In the genomic region with DNA sequence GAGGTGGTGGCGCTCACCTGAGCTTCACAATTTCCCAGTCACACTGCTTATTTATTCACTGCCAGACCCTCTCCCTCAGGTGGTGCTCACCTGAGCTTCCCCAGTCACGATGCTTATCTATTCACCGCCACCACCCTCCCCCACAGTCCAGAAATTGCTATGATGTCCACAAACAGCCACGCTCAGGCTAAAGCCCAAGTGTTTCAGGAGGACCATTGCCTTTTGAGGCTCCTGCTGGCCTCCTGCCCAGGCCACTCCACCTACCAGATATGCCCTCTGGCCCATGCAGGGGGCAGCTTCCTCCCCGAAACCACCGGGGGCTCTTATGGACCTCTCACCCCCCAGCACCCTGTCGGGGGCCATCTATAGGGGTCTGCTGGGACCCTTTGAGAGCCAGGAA, we compare ENCODE assay signal across 17 cellular contexts. TPM values are rescaled to one million over a fixed set of nuclear protein-coding genes. Genes with fewer than 3 reads are reported as not detected.
DNase-seq lines count a peak whose midpoint lies in the region; ATAC-seq lines count a peak whose summit lies in the region.
"Had no signal": no experiment of that assay in that cellular context is flagged by ENCODE, and none has a peak within 500 bp of the region (broad histone marks: within the 10 kb centered on the region; RNA-seq: fewer than 3 reads in every experiment).

No MANE protein-coding gene starts in this region.

- H3K4me2 ChIP-seq in skeletal muscle satellite cell (ENCODE audit: low read length), result peak overlapping the region; percentile 78

- no peaks in the 10 kb centered on the region for H3K27me3 ChIP-seq in CD4-positive, CD25-positive, alpha-beta regulatory T cell (ENCODE audit: control insufficient read depth, insufficient read depth, low read length)
- H3K27me3 ChIP-seq in HUES64 (ENCODE audit: insufficient read depth, low read length) (no peaks in the 10 kb centered on the region; the same call in 1 of the 2 replicates), esophagus (ENCODE audit: control insufficient read depth in 1 of 2, insufficient read depth in 2 of 2, low read length in 2 of 2) (no peaks in the 10 kb centered on the region), skeletal muscle satellite cell (ENCODE audit: control insufficient read depth, insufficient read depth, low read length) (no peaks in the 10 kb centered on the region)
- H3K27me3 ChIP-seq: heart left ventricle, ovary had no signal

- H3K4me3 ChIP-seq in CD4-positive, CD25-positive, alpha-beta regulatory T cell (ENCODE audit: low read depth, low read length), result no peak overlapping the region
- no peak overlapping the region for H3K4me3 ChIP-seq in HUES64 (ENCODE audit: low read length)
- H3K4me3 ChIP-seq in esophagus (ENCODE audit: low read depth in 1 of 2, low read length in 2 of 2), result no peak overlapping the region
- H3K4me3 ChIP-seq in skeletal muscle satellite cell (ENCODE audit: low read length), result no peak overlapping the region
- H3K4me3 ChIP-seq: heart left ventricle, ovary had no signal

- peaks cover 4% of the 10 kb centered on the region for H3K36me3 Mint-ChIP-seq in CD4-positive, CD25-positive, alpha-beta regulatory T cell

- ATAC-seq in CD4-positive, CD25-positive, alpha-beta regulatory T cell (ENCODE audit: low read depth in 2 of 2), result no peak
- ATAC-seq in HG02610 (IDR thresholded peaks at IDR 0.05; ENCODE audit: unreplicated experiment), result no peak
- ATAC-seq: heart left ventricle, left ventricle myocardium superior had no signal

- H3K36me3 ChIP-seq in CD4-positive, CD25-positive, alpha-beta regulatory T cell (ENCODE audit: control insufficient read depth, insufficient read depth, low read length), result no peaks in the 10 kb centered on the region
- peaks cover 65% of the 10 kb centered on the region for H3K36me3 ChIP-seq in HUES64 (ENCODE audit: insufficient read depth, low read length)
- peaks cover 0 to 29% of the 10 kb centered on the region in 2 donors for H3K36me3 ChIP-seq in esophagus (ENCODE audit: control insufficient read depth in 2 of 2, insufficient read depth in 2 of 2, low read length in 1 of 2)
- H3K36me3 ChIP-seq in skeletal muscle satellite cell (ENCODE audit: insufficient read depth, low read length), result peaks cover 74% of the 10 kb centered on the region
- H3K36me3 ChIP-seq: ovary had no signal

- peak overlapping the region in 2 of 3 donors; percentile 7 to 54 for H3K27ac Mint-ChIP-seq in CD4-positive, CD25-positive, alpha-beta regulatory T cell

- no peaks in the 10 kb centered on the region for H3K9me3 Mint-ChIP-seq in CD4-positive, CD25-positive, alpha-beta regulatory T cell
- H3K9me3 Mint-ChIP-seq: IgD-negative memory B cell had no signal

- H3K4me3 Mint-ChIP-seq in CD4-positive, CD25-positive, alpha-beta regulatory T cell, result peak overlapping the region in 1 of 4 donors; percentile 52

- WGBS in HUES64, result 94% methylated on average over 7 of the region's 7 CpGs
- 76 to 79% methylated on average over 7 of the region's 7 CpGs for WGBS in esophagus, 2 donors

- H3K9ac ChIP-seq in HUES64 (ENCODE audit: low read depth, low read length), result no peak overlapping the region
- H3K9ac ChIP-seq in skeletal muscle satellite cell (ENCODE audit: low read depth, low read length), result peak overlapping the region; percentile 64

- H3K9me3 ChIP-seq in CD4-positive, CD25-positive, alpha-beta regulatory T cell (ENCODE audit: control insufficient read depth in 2 of 2, low read length in 2 of 2), result no peaks in the 10 kb centered on the region
- H3K9me3 ChIP-seq in HUES64 (ENCODE audit: insufficient read depth, low read depth, low read length) (no peaks in the 10 kb centered on the region), esophagus (ENCODE audit: control insufficient read depth in 2 of 2, insufficient read depth in 1 of 2, low read depth in 1 of 2, low read length in 1 of 2) (no peaks in the 10 kb centered on the region), skeletal muscle satellite cell (replicated peaks; ENCODE audit: low read length) (no peaks in the 10 kb centered on the region)
- H3K9me3 ChIP-seq: heart left ventricle, ovary had no signal

- peaks cover 0 to 18% (median 8%) of the 10 kb centered on the region in 4 donors for H3K4me1 Mint-ChIP-seq in CD4-positive, CD25-positive, alpha-beta regulatory T cell

- no peaks in the 10 kb centered on the region for H3K27me3 Mint-ChIP-seq in CD4-positive, CD25-positive, alpha-beta regulatory T cell
- H3K27me3 Mint-ChIP-seq: IgD-negative memory B cell had no signal

- no peak for DNase-seq in CD4-positive, CD25-positive, alpha-beta regulatory T cell
- DNase-seq in NCI-H146 treated with DMSO at 0.1 percent for 48 hours (lab: John Stamatoyannopoulos, UW; ENCODE audit: unreplicated experiment), result no peak
- DNase-seq in NCI-H2171 treated with DMSO at 0.1 percent for 48 hours (lab: John Stamatoyannopoulos, UW), result no peak
- DNase-seq in SW 1271 (lab: John Stamatoyannopoulos, UW), result no peak
- DNase-seq: DMS153; effector CD8-positive, alpha-beta T cell; heart left ventricle; left ventricle myocardium superior; NCI-H2029; ovary; stimulated activated CD4-positive, alpha-beta T cell treated with anti-CD3 and anti-CD28 coated beads, Interleukin-2, amount 100 ng/mL, for 48 hours; T-helper 1 cell had no signal

- H3K27ac ChIP-seq in CD4-positive, CD25-positive, alpha-beta regulatory T cell (ENCODE audit: insufficient read depth, low read length, poor library complexity, severe bottlenecking), result no peak overlapping the region
- H3K27ac ChIP-seq in HUES64 (ENCODE audit: low read depth, low read length) (peak overlapping the region; percentile 34; the same call in 1 of the 2 replicates), esophagus (ENCODE audit: low read depth in 2 of 2, low read length in 1 of 2) (peak overlapping the region; percentile 70 to 84)

- peaks cover 15% of the 10 kb centered on the region for H3K4me1 ChIP-seq in CD4-positive, CD25-positive, alpha-beta regulatory T cell (ENCODE audit: control insufficient read depth, insufficient read depth, low read length, poor library complexity, severe bottlenecking)
- peaks cover 22% of the 10 kb centered on the region for H3K4me1 ChIP-seq in HUES64 (ENCODE audit: insufficient read depth, low read length)
- peaks cover 3 to 9% of the 10 kb centered on the region in 2 donors for H3K4me1 ChIP-seq in esophagus (ENCODE audit: control insufficient read depth in 2 of 2, insufficient read depth in 2 of 2, low read length in 1 of 2)
- H3K4me1 ChIP-seq in skeletal muscle satellite cell (ENCODE audit: control insufficient read depth, insufficient read depth, low read length), result peaks cover 63% of the 10 kb centered on the region

RNA-seq across cellular contexts. Expression of gene PDLIM7, which starts 4.6 kb away (rescaled TPM):
- total RNA-seq in CD4-positive, CD25-positive, alpha-beta regulatory T cell, result 7.8 TPM
- 1 to 10 TPM; 1.6 to 2.7 (median 2.5) TPM for polyA plus RNA-seq in CD4-positive, CD25-positive, alpha-beta regulatory T cell
- 118 TPM for polyA plus RNA-seq in HUES64 (2013, experiment 1 of 2)
- 108 TPM for polyA plus RNA-seq in HUES64 (2013, experiment 2 of 2)
- 100 to 1,000 TPM in 1 of 2 donors, 10 to 100 TPM in 1; 65.4 to 102 TPM for polyA plus RNA-seq in esophagus
- total RNA-seq in skeletal muscle satellite cell (2012; rRNA removed), result 75.3 and 151 TPM in 2 replicates

RNA-seq across cellular contexts. Expression of gene DOK3, which starts 16.8 kb away (rescaled TPM):
- total RNA-seq in CD4-positive, CD25-positive, alpha-beta regulatory T cell, result 1.5 TPM
- polyA plus RNA-seq in CD4-positive, CD25-positive, alpha-beta regulatory T cell, result under 1 TPM in 2 of 4 donors, not detected in 2; 0.13 to 0.17 TPM
- 6.6 TPM for polyA plus RNA-seq in HUES64 (2013, experiment 1 of 2)
- polyA plus RNA-seq in HUES64 (2013, experiment 2 of 2), result 3.0 TPM
- 1 to 10 TPM; 2.4 to 5.1 TPM for polyA plus RNA-seq in esophagus
- total RNA-seq in skeletal muscle satellite cell (2012; rRNA removed), result 1.0 and 3.5 TPM in 2 replicates

RNA-seq across cellular contexts. Expression of gene DBN1, which starts 19.4 kb away (rescaled TPM):
- total RNA-seq in CD4-positive, CD25-positive, alpha-beta regulatory T cell, result 2.3 TPM
- under 1 TPM in 1 of 4 donors, not detected in 3; 0.13 TPM for polyA plus RNA-seq in CD4-positive, CD25-positive, alpha-beta regulatory T cell
- 252 TPM for polyA plus RNA-seq in HUES64 (2013, experiment 1 of 2)
- polyA plus RNA-seq in HUES64 (2013, experiment 2 of 2), result 228 TPM
- 10 to 100 TPM; 18.2 to 24.7 TPM for polyA plus RNA-seq in esophagus
- 191 and 225 TPM in 2 replicates for total RNA-seq in skeletal muscle satellite cell (2012; rRNA removed)

RNA-seq across cellular contexts. Expression of gene DDX41, which starts 23.9 kb away (rescaled TPM):
- total RNA-seq in CD4-positive, CD25-positive, alpha-beta regulatory T cell, result 73.2 TPM
- polyA plus RNA-seq in CD4-positive, CD25-positive, alpha-beta regulatory T cell, result 10 to 100 TPM; 41.8 to 48.9 (median 46.0) TPM
- 72.2 TPM for polyA plus RNA-seq in HUES64 (2013, experiment 1 of 2)
- polyA plus RNA-seq in HUES64 (2013, experiment 2 of 2), result 64.1 TPM
- 10 to 100 TPM; 57.0 to 73.8 TPM for polyA plus RNA-seq in esophagus
- total RNA-seq in skeletal muscle satellite cell (2012; rRNA removed), result 64.1 and 139 TPM in 2 replicates

RNA-seq across cellular contexts. Expression of gene PRR7, which starts 46.2 kb away (rescaled TPM):
- total RNA-seq in CD4-positive, CD25-positive, alpha-beta regulatory T cell, result 21.8 TPM
- polyA plus RNA-seq in CD4-positive, CD25-positive, alpha-beta regulatory T cell, result 10 to 100 TPM; 10.2 to 17.0 (median 11.7) TPM
- 5.5 TPM for polyA plus RNA-seq in HUES64 (2013, experiment 1 of 2)
- 7.7 TPM for polyA plus RNA-seq in HUES64 (2013, experiment 2 of 2)
- polyA plus RNA-seq in esophagus, result 1 to 10 TPM; 2.0 to 4.9 TPM
- 35.2 and 37.8 TPM in 2 replicates for total RNA-seq in skeletal muscle satellite cell (2012; rRNA removed)

Comparison
In these comparisons a context has a peak if more than half of its experiments do, and no peak if none do; other contexts are left out.
1. RNA of gene PDLIM7, which starts 4.6 kb away (polyA plus RNA-seq): 65.4 to 102 TPM in esophagus; 1.6 to 2.7 TPM in CD4-positive, CD25-positive, alpha-beta regulatory T cell; every median in the first group is over 10 times any median in the second.
2. RNA of gene DBN1, which starts 19.4 kb away (polyA plus RNA-seq): 18.2 to 24.7 TPM in esophagus; 0.13 TPM in CD4-positive, CD25-positive, alpha-beta regulatory T cell; every median in the first group is over 10 times any median in the second.